ENCODE assay signal across 15 cellular contexts in genomic region chr12:121344506-121344905, GRCh38.
"Had no signal": no experiment of that assay in that cellular context is flagged by ENCODE, and none has a peak within 500 bp of the region (broad histone marks: within the 10 kb centered on the region; RNA-seq: fewer than 3 reads in every experiment).

No MANE protein-coding gene starts in this region.

- H3K27me3 ChIP-seq: brain microvascular endothelial cell, foreskin keratinocyte, SJSA1, spleen had no signal

- ATAC-seq: foreskin keratinocyte, mucosa of descending colon, sciatic nerve had no signal

- H3K9me3 ChIP-seq: mucosa of descending colon, SJSA1, spleen, thoracic aorta had no signal

- DNase-seq: activated CD4-positive, alpha-beta T cell treated with anti-CD3 and anti-CD28 coated beads for 4 hours; activated CD8-positive, alpha-beta memory T cell treated with anti-CD3 and anti-CD28 coated beads for 24 hours; activated gamma-delta T cell; brain microvascular endothelial cell; effector CD4-positive, alpha-beta T cell; foreskin keratinocyte; mucosa of descending colon; spleen; stimulated activated CD4-positive, alpha-beta T cell treated with anti-CD3 and anti-CD28 coated beads, Interleukin-2, amount 100 ng/mL, for 24 hours; stimulated activated naive CD4-positive, alpha-beta T cell treated with Interleukin-2 at 50 U/mL for 16 hours; SW 1271; WERI-Rb-1 had no signal

- H3K27ac ChIP-seq: brain microvascular endothelial cell, foreskin keratinocyte, SJSA1, spleen, thoracic aorta, WERI-Rb-1 had no signal

- H3K4me3 ChIP-seq: mucosa of descending colon, SJSA1, spleen, thoracic aorta had no signal
